17 cellular contexts compared by ENCODE assay signal in the genomic region with DNA sequence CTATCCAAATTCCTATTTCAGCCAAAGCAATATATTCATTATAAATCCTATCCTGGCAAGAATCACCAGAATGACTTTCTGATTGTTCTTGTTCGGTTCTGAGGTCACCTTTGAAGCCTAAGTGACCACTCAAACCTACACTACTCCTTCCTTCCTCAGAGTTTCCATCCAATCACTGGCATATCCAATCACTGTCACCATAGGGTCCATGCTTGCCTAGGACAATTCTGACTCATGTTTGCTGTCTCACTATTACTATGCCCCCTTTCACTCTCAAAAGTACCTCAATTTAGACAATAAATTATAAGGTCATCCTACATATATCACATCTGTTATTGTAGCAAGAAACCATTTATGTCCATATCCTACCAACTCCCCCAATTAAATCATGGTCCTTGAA. TPM values are rescaled to one million over a fixed set of nuclear protein-coding genes. Genes with fewer than 3 reads are reported as not detected.
DNase-seq lines count a peak whose midpoint lies in the region; ATAC-seq and TF ChIP-seq lines count a peak whose summit lies in the region.
"Had no signal": no experiment of that assay in that cellular context is flagged by ENCODE, and none has a peak within 500 bp of the region (broad histone marks: within the 10 kb centered on the region; RNA-seq: fewer than 3 reads in every experiment).

No MANE protein-coding gene starts in this region.

- H3K9me3 Mint-ChIP-seq in activated CD8-positive, alpha-beta T cell treated with anti-CD3 and anti-CD28 coated beads for 36 hours, result no peaks in the 10 kb centered on the region
- H3K9me3 Mint-ChIP-seq in activated CD8-positive, alpha-beta T cell treated with anti-CD3 and anti-CD28 coated beads, Interleukin-2, amount 10 ng/mL, durations not matched to agents 7 days and 5 days (ENCODE audit: insufficient read depth), result no peaks in the 10 kb centered on the region
- H3K9me3 Mint-ChIP-seq in Caco-2 (ENCODE audit: unreplicated experiment), result peaks cover 9% of the 10 kb centered on the region
- H3K9me3 Mint-ChIP-seq: CD8-positive, alpha-beta T cell had no signal

- H3K27me3 ChIP-seq in Caco-2 (replicated peaks; ENCODE audit: control insufficient read depth, insufficient read depth, low read length) (no peaks in the 10 kb centered on the region), neural cell (ENCODE audit: insufficient read depth, low read depth, low read length) (no peaks in the 10 kb centered on the region), dorsolateral prefrontal cortex (no peaks in the 10 kb centered on the region)

- H3K79me2 ChIP-seq in neural cell (replicated peaks; ENCODE audit: insufficient read depth, low read length), result peaks cover 16% of the 10 kb centered on the region

- H3K27ac ChIP-seq in neural cell (ENCODE audit: low read length) (peak overlapping the region; percentile 43), dorsolateral prefrontal cortex (peak overlapping the region in 2 of 59 donors; percentile 59 to 63)

- H3K9ac ChIP-seq in neural cell (ENCODE audit: low read length), result no peak overlapping the region

- no peak overlapping the region for H3K27ac Mint-ChIP-seq in activated CD8-positive, alpha-beta T cell treated with anti-CD3 and anti-CD28 coated beads for 36 hours
- no peak overlapping the region for H3K27ac Mint-ChIP-seq in activated CD8-positive, alpha-beta T cell treated with anti-CD3 and anti-CD28 coated beads, Interleukin-2, amount 10 ng/mL, durations not matched to agents 7 days and 5 days
- H3K27ac Mint-ChIP-seq in Caco-2 (ENCODE audit: unreplicated experiment), result peak overlapping the region; percentile 9
- H3K27ac Mint-ChIP-seq: CD8-positive, alpha-beta T cell had no signal

- H3K36me3 ChIP-seq in Caco-2 (ENCODE audit: control insufficient read depth, insufficient read depth, low read length) (no peaks in the 10 kb centered on the region), neural cell (ENCODE audit: insufficient read depth, low read length) (no peaks in the 10 kb centered on the region)

- H3K4me3 ChIP-seq in Caco-2 (ENCODE audit: low read depth, low read length) (no peak overlapping the region), neural cell (ENCODE audit: low read length) (no peak overlapping the region), dorsolateral prefrontal cortex (no peak overlapping the region)

- CTCF ChIA-PET in activated CD8-positive, alpha-beta T cell treated with anti-CD3 and anti-CD28 coated beads for 36 hours (lab: Charles Lee), result interaction anchor here (1.4 kb wide), 1 partner anchor 19 kb away, joined by 3 read pairs; no protein-coding TSS in a partner anchor
- CTCF ChIA-PET in activated CD8-positive, alpha-beta T cell treated with anti-CD3 and anti-CD28 coated beads, Interleukin-2, amount 10 ng/mL, durations not matched to agents 7 days and 5 days (lab: Charles Lee), result interaction anchor here (0.9 kb wide), 1 partner anchor 631 kb away, joined by 4 read pairs; the partner anchor contains the start of gene UBE2L5
- CTCF ChIA-PET in Caco-2 (lab: Charles Lee), result no interaction called here

- no peak for TF ChIP-seq CTCF in activated CD8-positive, alpha-beta T cell treated with anti-CD3 and anti-CD28 coated beads for 36 hours (IDR thresholded peaks at IDR 0.05)
- TF ChIP-seq CTCF in Caco-2 (IDR thresholded peaks at IDR 0.05; ENCODE audit: insufficient read depth in 1 of 2, low read depth in 1 of 2, low read length in 1 of 2, severe bottlenecking in 1 of 2, unreplicated experiment in 1 of 2) (no peak), neural cell (IDR thresholded peaks at IDR 0.05; ENCODE audit: poor library complexity, severe bottlenecking) (no peak), dorsolateral prefrontal cortex (IDR thresholded peaks at IDR 0.05 in 54 of 56, conservative IDR thresholded peaks at IDR 0.05 in 2 of 56; ENCODE audit: low read depth in 1 of 56, partially characterized antibody in 56 of 56) (no peak)

- H3K9me3 ChIP-seq in Caco-2 (no peaks in the 10 kb centered on the region), neural cell (ENCODE audit: low read length) (no peaks in the 10 kb centered on the region)

- H3F3A ChIP-seq in neural cell (ENCODE audit: insufficient read depth, low read length, poor library complexity, severe bottlenecking), result no peaks in the 10 kb centered on the region

- no peaks in the 10 kb centered on the region for H3K36me3 Mint-ChIP-seq in activated CD8-positive, alpha-beta T cell treated with anti-CD3 and anti-CD28 coated beads for 36 hours (ENCODE audit: low read depth)
- no peaks in the 10 kb centered on the region for H3K36me3 Mint-ChIP-seq in activated CD8-positive, alpha-beta T cell treated with anti-CD3 and anti-CD28 coated beads, Interleukin-2, amount 10 ng/mL, durations not matched to agents 7 days and 5 days (ENCODE audit: low read depth)
- peaks cover 8% of the 10 kb centered on the region for H3K36me3 Mint-ChIP-seq in Caco-2 (ENCODE audit: insufficient read depth, unreplicated experiment)
- H3K36me3 Mint-ChIP-seq: CD8-positive, alpha-beta T cell had no signal

- intact Hi-C loops in activated CD8-positive, alpha-beta T cell treated with anti-CD3 and anti-CD28 coated beads for 36 hours (cut with micrococcal nuclease), result no loop called here
- intact Hi-C loops in Caco-2 (cut with micrococcal nuclease; ENCODE audit: unreplicated experiment) (loop anchor here (5.0 kb wide), 1 partner anchor 41 kb away; no protein-coding TSS in a partner anchor), dorsolateral prefrontal cortex (cut with DNase I) (no loop called here)

- H4K20me1 ChIP-seq in neural cell (ENCODE audit: insufficient read depth), result no peaks in the 10 kb centered on the region

- ATAC-seq in activated CD8-positive, alpha-beta T cell treated with anti-CD3 and anti-CD28 coated beads for 36 hours, result peak; percentile 95
- no peak for ATAC-seq in activated CD8-positive, alpha-beta T cell treated with anti-CD3 and anti-CD28 coated beads, Interleukin-2, amount 10 ng/mL, durations not matched to agents 7 days and 5 days
- ATAC-seq in HG03432 (IDR thresholded peaks at IDR 0.05; ENCODE audit: unreplicated experiment) (peak; percentile 49), GM21528 (IDR thresholded peaks at IDR 0.05; ENCODE audit: low FRiP score, unreplicated experiment) (no peak)
- ATAC-seq: CD8-positive, alpha-beta T cell had no signal

- no peak overlapping the region for H3K4me3 Mint-ChIP-seq in activated CD8-positive, alpha-beta T cell treated with anti-CD3 and anti-CD28 coated beads for 36 hours
- H3K4me3 Mint-ChIP-seq in activated CD8-positive, alpha-beta T cell treated with anti-CD3 and anti-CD28 coated beads, Interleukin-2, amount 10 ng/mL, durations not matched to agents 7 days and 5 days, result no peak overlapping the region
- no peak overlapping the region for H3K4me3 Mint-ChIP-seq in Caco-2 (ENCODE audit: unreplicated experiment)
- H3K4me3 Mint-ChIP-seq: CD8-positive, alpha-beta T cell had no signal

- H3K4me1 Mint-ChIP-seq in activated CD8-positive, alpha-beta T cell treated with anti-CD3 and anti-CD28 coated beads for 36 hours (ENCODE audit: low read depth), result peaks cover 47% of the 10 kb centered on the region
- H3K4me1 Mint-ChIP-seq in activated CD8-positive, alpha-beta T cell treated with anti-CD3 and anti-CD28 coated beads, Interleukin-2, amount 10 ng/mL, durations not matched to agents 7 days and 5 days (ENCODE audit: low read depth), result no peaks in the 10 kb centered on the region
- peaks cover 38% of the 10 kb centered on the region for H3K4me1 Mint-ChIP-seq in Caco-2 (ENCODE audit: low read depth, unreplicated experiment)

- POLR2A ChIA-PET in activated CD8-positive, alpha-beta T cell treated with anti-CD3 and anti-CD28 coated beads for 36 hours (lab: Charles Lee), result no interaction called here
- POLR2A ChIA-PET in activated CD8-positive, alpha-beta T cell treated with anti-CD3 and anti-CD28 coated beads, Interleukin-2, amount 10 ng/mL, durations not matched to agents 7 days and 5 days (lab: Charles Lee), result no interaction called here
- POLR2A ChIA-PET in Caco-2 (lab: Charles Lee), result no interaction called here

- no peak overlapping the region for H2AFZ ChIP-seq in neural cell (ENCODE audit: low read depth, low read length)

- TF ChIP-seq RAD21 in neural cell (conservative IDR thresholded peaks at IDR 0.05), result no peak

- TF ChIP-seq EP300 in neural cell (conservative IDR thresholded peaks at IDR 0.05; ENCODE audit: poor library complexity, severe bottlenecking), result no peak

- peak; percentile 17 for DNase-seq in activated CD8-positive, alpha-beta T cell treated with anti-CD3 and anti-CD28 coated beads for 36 hours
- DNase-seq in activated CD8-positive, alpha-beta T cell treated with anti-CD3 and anti-CD28 coated beads, Interleukin-2, amount 10 ng/mL, durations not matched to agents 7 days and 5 days, result no peak
- DNase-seq in Caco-2 (no peak), dorsolateral prefrontal cortex (no peak), HK-2 (ENCODE audit: unreplicated experiment) (no peak)
- DNase-seq: CD8-positive, alpha-beta T cell; DMS79; GOT3; NCI-H1105 treated with DMSO at 0.1 percent for 48 hours; NCI-H187; NCI-H526 treated with DMSO at 0.1 percent for 48 hours; NK-92 treated with Interleukin-12 subunit alpha and Interleukin-12 subunit beta, amount 100 ng/mL, for 24 hours; OCI-M1; RPMI8226 had no signal

- H3K4me2 ChIP-seq in neural cell (ENCODE audit: low read length), result no peak overlapping the region

- no peaks in the 10 kb centered on the region for H3K9me2 ChIP-seq in neural cell (ENCODE audit: insufficient read depth, low read length)

- peaks cover 46% of the 10 kb centered on the region for H3K4me1 ChIP-seq in Caco-2

- no TSS peak for BruUV-seq in Caco-2 (replicated peaks; lab: Mats Ljungman, UMichigan)

- H3K27me3 Mint-ChIP-seq in activated CD8-positive, alpha-beta T cell treated with anti-CD3 and anti-CD28 coated beads for 36 hours, result no peaks in the 10 kb centered on the region
- H3K27me3 Mint-ChIP-seq in activated CD8-positive, alpha-beta T cell treated with anti-CD3 and anti-CD28 coated beads, Interleukin-2, amount 10 ng/mL, durations not matched to agents 7 days and 5 days (ENCODE audit: low read depth), result no peaks in the 10 kb centered on the region
- no peaks in the 10 kb centered on the region for H3K27me3 Mint-ChIP-seq in Caco-2 (ENCODE audit: insufficient read depth, unreplicated experiment)

RNA-seq across cellular contexts. Expression of gene UBL3, which starts 58.9 kb away (rescaled TPM):
- total RNA-seq in activated CD8-positive, alpha-beta T cell treated with anti-CD3 and anti-CD28 coated beads for 36 hours, result 1 to 10 TPM; 7.2 to 8.1 TPM
- 1 to 10 TPM; 7.3 to 8.4 TPM for total RNA-seq in activated CD8-positive, alpha-beta T cell treated with anti-CD3 and anti-CD28 coated beads, Interleukin-2, amount 10 ng/mL, durations not matched to agents 7 days and 5 days
- total RNA-seq in Caco-2 (2022), result 37.4 and 37.5 TPM in 2 replicates
- 34.3 and 35.8 TPM in 2 replicates for polyA plus RNA-seq in neural cell
- 71.6 and 78.6 TPM in 2 replicates for polyA minus RNA-seq in neural cell
- 100 to 1,000 TPM in 1 of 120 experiments, 10 to 100 TPM in 119; 53.7 to 110 (median 72.5) TPM for total RNA-seq in dorsolateral prefrontal cortex

Comparison
In these comparisons a context has a peak if more than half of its experiments do, and no peak if none do; other contexts are left out.
1. ATAC-seq: peak in activated CD8-positive, alpha-beta T cell treated with anti-CD3 and anti-CD28 coated beads for 36 hours (single experiment) and HG03432 (single experiment); none in activated CD8-positive, alpha-beta T cell treated with anti-CD3 and anti-CD28 coated beads, Interleukin-2, amount 10 ng/mL, durations not matched to agents 7 days and 5 days (single experiment) and GM21528 (single experiment).